In genomic region chr11:113110046-113110445, GRCh38 we compare ENCODE assay signal across 25 cellular contexts.
"Had no signal": no experiment of that assay in that cellular context is flagged by ENCODE, and none has a peak within 500 bp of the region (broad histone marks: within the 10 kb centered on the region; RNA-seq: fewer than 3 reads in every experiment).

No MANE protein-coding gene starts in this region.

- H3K4me3 ChIP-seq: colonic mucosa, heart right ventricle, lung, prostate gland, right atrium auricular region, stomach, thyroid gland, vagina had no signal

- H3K27ac ChIP-seq: colonic mucosa, epithelial cell of prostate, prostate gland, stomach, thyroid gland, vagina had no signal

- H3K9me3 ChIP-seq: colonic mucosa, heart right ventricle, prostate gland, right atrium auricular region, stomach, thyroid gland, vagina had no signal

- H3K4me1 ChIP-seq: colonic mucosa, prostate gland, vagina had no signal

- H3K36me3 ChIP-seq: colonic mucosa, heart right ventricle, prostate gland, right atrium auricular region, stomach, thyroid gland, vagina had no signal

- H3K27me3 ChIP-seq: colonic mucosa, heart right ventricle, right atrium auricular region, stomach, thyroid gland, vagina had no signal

- ATAC-seq: esophagus mucosa; heart right ventricle; naive thymus-derived CD8-positive, alpha-beta T cell; sciatic nerve; stimulated activated effector memory CD8-positive, alpha-beta T cell treated with anti-CD3 and anti-CD28 coated beads, Interleukin-12 subunit alpha, Interleukin-12 subunit beta, amount 100 ng/mL, for 72 hours had no signal

- DNase-seq: colonic mucosa; effector CD8-positive, alpha-beta T cell; endodermal cell; foreskin melanocyte; glutamatergic neuron; heart right ventricle; hypothalamus; immature natural killer cell; naive thymus-derived CD8-positive, alpha-beta T cell; nephron progenitor cell; nucleus accumbens; stimulated activated CD4-positive, alpha-beta T cell treated with anti-CD3 and anti-CD28 coated beads, Interleukin-2, amount 100 ng/mL, for 24 hours; stimulated activated CD4-positive, alpha-beta T cell treated with anti-CD3 and anti-CD28 coated beads, Interleukin-4, amount 100 ng/mL, for 24 hours; stimulated activated naive CD4-positive, alpha-beta T cell treated with Interleukin-2 at 50 U/mL for 16 hours; stomach; thyroid gland; trophoblast cell had no signal
